In genomic region chr1:234768171-234768568, GRCh38 we compare ENCODE assay signal across 1 cellular context.
TF ChIP-seq lines count a peak whose summit lies in the region.

No MANE protein-coding gene starts in this region.

TF ChIP-seq in GM12878, 131 proteins besides CTCF, POLR2A, EP300 and RAD21 (continued from another document):
- TF ChIP-seq RELB (IDR thresholded peaks at IDR 0.05; ENCODE audit: low read depth), result peak; percentile 75
- no peak for TF ChIP-seq SKIL (IDR thresholded peaks at IDR 0.05; ENCODE audit: low read depth, poor library complexity, severe bottlenecking)
- no peak for TF ChIP-seq ZZZ3 (IDR thresholded peaks at IDR 0.05; ENCODE audit: control insufficient read depth, insufficient read length, low read depth)
- TF ChIP-seq ZBTB40 (IDR thresholded peaks at IDR 0.05; ENCODE audit: borderline replicate concordance), result no peak
- no peak for TF ChIP-seq ZNF622 (IDR thresholded peaks at IDR 0.05)
- TF ChIP-seq RB1 (IDR thresholded peaks at IDR 0.05; ENCODE audit: borderline replicate concordance), result 0 out of 2 replicates have a peak, but pooled peaks have one; percentile 21
- TF ChIP-seq ATF7 (IDR thresholded peaks at IDR 0.05; ENCODE audit: low read depth), result peak; percentile 46; the same call in 1 of the 2 replicates
- peak; percentile 61 to 66; a peak in 2 of 4 replicates for TF ChIP-seq IKZF2 (IDR thresholded peaks at IDR 0.05)
- no peak for TF ChIP-seq E2F4 (IDR thresholded peaks at IDR 0.05; ENCODE audit: low read depth, low read length)
- no peak for TF ChIP-seq IRF4 (IDR thresholded peaks at IDR 0.05; ENCODE audit: low read depth, low read length)
- TF ChIP-seq CBFB (IDR thresholded peaks at IDR 0.05; ENCODE audit: low read depth), result no peak; the same call in 1 of the 2 replicates
- TF ChIP-seq PAX5 (IDR thresholded peaks at IDR 0.05; ENCODE audit: borderline replicate concordance, low read depth, low read length), result no peak; the same call in 1 of the 2 replicates
- no peak for TF ChIP-seq KDM1A (IDR thresholded peaks at IDR 0.05; ENCODE audit: borderline replicate concordance)
- TF ChIP-seq BACH1 (IDR thresholded peaks at IDR 0.05; ENCODE audit: borderline replicate concordance), result no peak
- no peak for TF ChIP-seq ZSCAN29 (IDR thresholded peaks at IDR 0.05)
- TF ChIP-seq YY1 (IDR thresholded peaks at IDR 0.05; ENCODE audit: low read depth, low read length), result peak; percentile 78
- peak; percentile 62 for TF ChIP-seq IKZF1 (conservative IDR thresholded peaks at IDR 0.05)
- peak; percentile 24; the same call in 1 of the 2 replicates for TF ChIP-seq SMC3 (IDR thresholded peaks at IDR 0.05; ENCODE audit: borderline replicate concordance, low read length)
- TF ChIP-seq MEF2A (IDR thresholded peaks at IDR 0.05; ENCODE audit: insufficient read depth, low read depth, low read length), result 0 out of 2 replicates have a peak, but pooled peaks have one; percentile 6
- TF ChIP-seq WRNIP1 (IDR thresholded peaks at IDR 0.05; ENCODE audit: borderline replicate concordance, low read depth, low read length), result no peak
- no peak for TF ChIP-seq MXI1 (IDR thresholded peaks at IDR 0.05; ENCODE audit: low read depth, low read length)
- peak; percentile 33; the same call in 1 of the 2 replicates for TF ChIP-seq EED (IDR thresholded peaks at IDR 0.05; ENCODE audit: low read depth)
- TF ChIP-seq SPI1 (IDR thresholded peaks at IDR 0.05; ENCODE audit: borderline replicate concordance, insufficient read depth, low read depth, low read length), result peak; percentile 75
- no peak for TF ChIP-seq NFXL1 (IDR thresholded peaks at IDR 0.05; ENCODE audit: borderline replicate concordance)
- no peak for TF ChIP-seq TBL1XR1 (IDR thresholded peaks at IDR 0.05; ENCODE audit: low read depth, low read length)
- TF ChIP-seq ZNF207 (IDR thresholded peaks at IDR 0.05; ENCODE audit: borderline replicate concordance), result no peak
- TF ChIP-seq POU2F2 (IDR thresholded peaks at IDR 0.05; ENCODE audit: borderline replicate concordance, low read depth, low read length), result peak; percentile 51; the same call in 1 of the 3 replicates
- TF ChIP-seq ZNF274 (IDR thresholded peaks at IDR 0.05; ENCODE audit: insufficient read depth, insufficient read length), result no peak
- TF ChIP-seq MTA3 (IDR thresholded peaks at IDR 0.05; ENCODE audit: borderline replicate concordance, low read length), result no peak
- no peak for TF ChIP-seq CHD2 (IDR thresholded peaks at IDR 0.05; ENCODE audit: borderline replicate concordance, low read depth, low read length)
- TF ChIP-seq SREBF2 (IDR thresholded peaks at IDR 0.05; ENCODE audit: low read length), result no peak
- 0 out of 2 replicates have a peak, but pooled peaks have one; percentile 39 for TF ChIP-seq NBN (IDR thresholded peaks at IDR 0.05)
TF ChIP-seq in GM12878: peak in this region for 15.
